ENCODE assay signal across 2 cellular contexts in the genomic region with DNA sequence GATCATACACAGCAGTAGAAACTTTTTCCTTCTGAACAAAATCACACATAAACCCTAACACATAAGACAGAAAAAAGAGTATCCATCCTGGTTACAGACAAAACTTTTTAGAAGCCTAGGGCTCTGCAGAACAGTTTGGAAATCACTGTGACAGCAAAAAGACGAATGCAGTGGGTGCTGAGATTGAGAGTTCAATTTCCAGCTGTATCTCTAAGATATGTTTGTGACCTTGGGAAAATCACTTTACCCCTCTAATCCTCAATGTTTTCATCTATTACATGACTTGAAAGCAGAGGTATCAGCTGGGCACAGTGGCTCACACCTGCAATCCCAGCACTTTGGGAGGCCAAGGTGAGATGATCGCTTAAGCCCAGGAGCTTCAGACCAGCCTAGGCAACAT.
A peak's percentile ranks its signal among the peaks of the same experiment; 100 is the strongest.
TF ChIP-seq lines count a peak whose summit lies in the region.

No MANE protein-coding gene starts in this region.

TF ChIP-seq in K562, 482 proteins besides CTCF, POLR2A, EP300 and RAD21:
- peak in 1 of 2 experiments; percentile 62; a peak in 1 of 4 replicates for TF ChIP-seq RCOR1 (IDR thresholded peaks at IDR 0.05; ENCODE audit: borderline replicate concordance in 1 of 2, low read depth in 2 of 2, low read length in 2 of 2)
- TF ChIP-seq HDAC8 (tag; IDR thresholded peaks at IDR 0.05) = no peak
- TF ChIP-seq SPI1 (IDR thresholded peaks at IDR 0.05; ENCODE audit: borderline replicate concordance, low read depth, low read length) = no peak
- no peak for TF ChIP-seq TAF9B (IDR thresholded peaks at IDR 0.05; ENCODE audit: partially characterized antibody)
- TF ChIP-seq PTRF (tag; IDR thresholded peaks at IDR 0.05) = no peak
- TF ChIP-seq TRIM24 (IDR thresholded peaks at IDR 0.05) = no peak
- TF ChIP-seq SIX5 (IDR thresholded peaks at IDR 0.05; ENCODE audit: borderline replicate concordance in 1 of 2, insufficient read depth in 1 of 2, low read depth in 1 of 2, low read length in 2 of 2) = no peak
- TF ChIP-seq ZNF780A (CRISPR knock-in tag; IDR thresholded peaks at IDR 0.05) = no peak
- peak; percentile 36 for TF ChIP-seq CBFA2T3 (IDR thresholded peaks at IDR 0.05)
- TF ChIP-seq EP400 (IDR thresholded peaks at IDR 0.05) = no peak
- no peak for TF ChIP-seq NR2C1 (IDR thresholded peaks at IDR 0.05)
- no peak for TF ChIP-seq NR2C1 (tag; IDR thresholded peaks at IDR 0.05)
- no peak for TF ChIP-seq ELF2 (CRISPR knock-in tag; IDR thresholded peaks at IDR 0.05)
- TF ChIP-seq, protein P1, sequence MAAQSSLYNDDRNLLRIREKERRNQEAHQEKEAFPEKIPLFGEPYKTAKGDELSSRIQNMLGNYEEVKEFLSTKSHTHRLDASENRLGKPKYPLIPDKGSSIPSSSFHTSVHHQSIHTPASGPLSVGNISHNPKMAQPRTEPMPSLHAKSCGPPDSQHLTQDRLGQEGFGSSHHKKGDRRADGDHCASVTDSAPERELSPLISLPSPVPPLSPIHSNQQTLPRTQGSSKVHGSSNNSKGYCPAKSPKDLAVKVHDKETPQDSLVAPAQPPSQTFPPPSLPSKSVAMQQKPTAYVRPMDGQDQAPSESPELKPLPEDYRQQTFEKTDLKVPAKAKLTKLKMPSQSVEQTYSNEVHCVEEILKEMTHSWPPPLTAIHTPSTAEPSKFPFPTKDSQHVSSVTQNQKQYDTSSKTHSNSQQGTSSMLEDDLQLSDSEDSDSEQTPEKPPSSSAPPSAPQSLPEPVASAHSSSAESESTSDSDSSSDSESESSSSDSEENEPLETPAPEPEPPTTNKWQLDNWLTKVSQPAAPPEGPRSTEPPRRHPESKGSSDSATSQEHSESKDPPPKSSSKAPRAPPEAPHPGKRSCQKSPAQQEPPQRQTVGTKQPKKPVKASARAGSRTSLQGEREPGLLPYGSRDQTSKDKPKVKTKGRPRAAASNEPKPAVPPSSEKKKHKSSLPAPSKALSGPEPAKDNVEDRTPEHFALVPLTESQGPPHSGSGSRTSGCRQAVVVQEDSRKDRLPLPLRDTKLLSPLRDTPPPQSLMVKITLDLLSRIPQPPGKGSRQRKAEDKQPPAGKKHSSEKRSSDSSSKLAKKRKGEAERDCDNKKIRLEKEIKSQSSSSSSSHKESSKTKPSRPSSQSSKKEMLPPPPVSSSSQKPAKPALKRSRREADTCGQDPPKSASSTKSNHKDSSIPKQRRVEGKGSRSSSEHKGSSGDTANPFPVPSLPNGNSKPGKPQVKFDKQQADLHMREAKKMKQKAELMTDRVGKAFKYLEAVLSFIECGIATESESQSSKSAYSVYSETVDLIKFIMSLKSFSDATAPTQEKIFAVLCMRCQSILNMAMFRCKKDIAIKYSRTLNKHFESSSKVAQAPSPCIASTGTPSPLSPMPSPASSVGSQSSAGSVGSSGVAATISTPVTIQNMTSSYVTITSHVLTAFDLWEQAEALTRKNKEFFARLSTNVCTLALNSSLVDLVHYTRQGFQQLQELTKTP (IDR thresholded peaks at IDR 0.05; ENCODE audit: low read depth in 1 of 2, partially characterized antibody in 2 of 2) = no peak
- TF ChIP-seq HCFC1 (IDR thresholded peaks at IDR 0.05; ENCODE audit: low read depth, low read length) = no peak
- TF ChIP-seq NR3C1 (CRISPR knock-in tag; IDR thresholded peaks at IDR 0.05) = no peak
- peak; percentile 73 to 78; a peak in 3 of 4 replicates for TF ChIP-seq KDM1A (IDR thresholded peaks at IDR 0.05)

TF ChIP-seq in HEK293T, 16 proteins besides CTCF, POLR2A, EP300 and RAD21:
- TF ChIP-seq LEF1 (IDR thresholded peaks at IDR 0.05; ENCODE audit: borderline replicate concordance) (no peak), FOXA1 (IDR thresholded peaks at IDR 0.05) (no peak), BHLHE40 (IDR thresholded peaks at IDR 0.05; ENCODE audit: borderline replicate concordance) (no peak), TARDBP (IDR thresholded peaks at IDR 0.05) (no peak), ELF4 (IDR thresholded peaks at IDR 0.05) (no peak), CTBP1 (IDR thresholded peaks at IDR 0.05; ENCODE audit: borderline replicate concordance) (no peak), ZNF384 (IDR thresholded peaks at IDR 0.05) (no peak), FOXM1 (IDR thresholded peaks at IDR 0.05; ENCODE audit: borderline replicate concordance) (no peak)
- TF ChIP-seq, protein P2, sequence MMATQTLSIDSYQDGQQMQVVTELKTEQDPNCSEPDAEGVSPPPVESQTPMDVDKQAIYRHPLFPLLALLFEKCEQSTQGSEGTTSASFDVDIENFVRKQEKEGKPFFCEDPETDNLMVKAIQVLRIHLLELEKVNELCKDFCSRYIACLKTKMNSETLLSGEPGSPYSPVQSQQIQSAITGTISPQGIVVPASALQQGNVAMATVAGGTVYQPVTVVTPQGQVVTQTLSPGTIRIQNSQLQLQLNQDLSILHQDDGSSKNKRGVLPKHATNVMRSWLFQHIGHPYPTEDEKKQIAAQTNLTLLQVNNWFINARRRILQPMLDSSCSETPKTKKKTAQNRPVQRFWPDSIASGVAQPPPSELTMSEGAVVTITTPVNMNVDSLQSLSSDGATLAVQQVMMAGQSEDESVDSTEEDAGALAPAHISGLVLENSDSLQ (IDR thresholded peaks at IDR 0.05) = no peak
